In the genomic region with DNA sequence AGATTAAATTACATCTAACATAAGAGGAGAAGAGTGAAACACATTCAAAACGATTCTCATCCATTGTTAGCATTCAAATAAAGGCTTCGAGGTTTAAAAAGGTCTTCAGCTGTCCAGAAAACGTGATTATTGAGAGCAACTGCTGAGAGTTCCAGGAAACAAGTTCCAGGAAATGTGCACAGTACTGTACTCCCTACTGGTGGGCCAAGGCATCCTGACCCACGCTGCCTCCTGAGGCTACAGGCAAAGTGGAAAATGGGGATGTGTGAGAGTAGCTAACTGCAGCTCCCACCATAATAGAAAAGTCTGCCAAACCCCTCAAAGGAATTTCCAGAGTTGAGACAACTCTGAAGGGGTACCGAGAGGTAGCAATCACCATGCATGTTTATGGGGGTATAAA, we compare ENCODE assay signal across 10 cellular contexts.
DNase-seq lines count a peak whose midpoint lies in the region; ATAC-seq and TF ChIP-seq lines count a peak whose summit lies in the region.
"Had no signal": no experiment of that assay in that cellular context is flagged by ENCODE, and none has a peak within 500 bp of the region (broad histone marks: within the 10 kb centered on the region; RNA-seq: fewer than 3 reads in every experiment).

No MANE protein-coding gene starts in this region.

- no peaks in the 10 kb centered on the region for H4K20me1 ChIP-seq in OCI-LY1 (ENCODE audit: insufficient read depth, low read length)

- no peak overlapping the region for H2AFZ ChIP-seq in OCI-LY1 (ENCODE audit: low read length)

- H3K27ac Mint-ChIP-seq in effector memory CD8-positive, alpha-beta T cell, result peak overlapping the region; percentile 97 to 98

- ATAC-seq in effector memory CD8-positive, alpha-beta T cell (replicated peaks), result no peak

- peak overlapping the region; percentile 97 to 98 for H3K4me3 Mint-ChIP-seq in effector memory CD8-positive, alpha-beta T cell

- H3K9ac ChIP-seq in OCI-LY1 (ENCODE audit: low read length), result peak overlapping the region; percentile 70; the same call in 1 of the 2 replicates

- peaks cover 23 to 48% of the 10 kb centered on the region in 2 donors for H3K4me1 Mint-ChIP-seq in effector memory CD8-positive, alpha-beta T cell (ENCODE audit: low read depth in 2 of 2)

- peaks cover 25% of the 10 kb centered on the region for H3K36me3 Mint-ChIP-seq in effector memory CD8-positive, alpha-beta T cell (ENCODE audit: insufficient read depth)

- H3K36me3 ChIP-seq in OCI-LY1 (ENCODE audit: insufficient read depth, low read length), result no peaks in the 10 kb centered on the region

- no peaks in the 10 kb centered on the region for H3K27me3 Mint-ChIP-seq in effector memory CD8-positive, alpha-beta T cell

- H3K4me1 ChIP-seq in OCI-LY1 (ENCODE audit: insufficient read depth, low read length, severe bottlenecking), result peaks cover 26% of the 10 kb centered on the region

- no peaks in the 10 kb centered on the region for H3K9me2 ChIP-seq in OCI-LY1 (ENCODE audit: low read depth, low read length)

- no peaks in the 10 kb centered on the region for H3K27me3 ChIP-seq in OCI-LY1 (ENCODE audit: insufficient read depth, low read length)

- peak overlapping the region; percentile 89 for H3K4me2 ChIP-seq in OCI-LY1 (ENCODE audit: low read length)

- H3K9me3 Mint-ChIP-seq in effector memory CD8-positive, alpha-beta T cell, result no peaks in the 10 kb centered on the region

- TF ChIP-seq CTCF in OCI-LY1 (IDR thresholded peaks at IDR 0.05; ENCODE audit: low read length) (no peak), retinal pigment epithelial cell (conservative IDR thresholded peaks at IDR 0.05; ENCODE audit: low read depth, low read length) (no peak)

- no peak overlapping the region for H3K27ac ChIP-seq in OCI-LY1 (ENCODE audit: low read depth, low read length, poor library complexity, severe bottlenecking)
- H3K27ac ChIP-seq: 22Rv1 had no signal

- no peaks in the 10 kb centered on the region for H3K9me3 ChIP-seq in OCI-LY1 (ENCODE audit: low read length)

- no peaks in the 10 kb centered on the region for H3F3A ChIP-seq in OCI-LY1 (ENCODE audit: insufficient read depth, low read length)

- peaks cover 6% of the 10 kb centered on the region; the same call in 1 of the 2 replicates for H3K79me2 ChIP-seq in OCI-LY1 (ENCODE audit: insufficient read depth, low read length)

- DNase-seq in DMS 273 (lab: John Stamatoyannopoulos, UW; ENCODE audit: unreplicated experiment) (peak; percentile 38), DMS 273 treated with DMSO at 0.1 percent for 48 hours (lab: John Stamatoyannopoulos, UW) (no peak), retinal pigment epithelial cell (ENCODE audit: low read depth) (no peak), putamen (ENCODE audit: low spot score) (no peak), NCI-H2196 treated with DMSO at 0.1 percent for 48 hours (lab: John Stamatoyannopoulos, UW; ENCODE audit: unreplicated experiment) (no peak), HK-2 (ENCODE audit: unreplicated experiment) (no peak)
- DNase-seq in effector memory CD8-positive, alpha-beta T cell, result no peak
- DNase-seq: NK-92 treated with Interleukin-12 subunit alpha and Interleukin-12 subunit beta, amount 100 ng/mL, for 24 hours had no signal

- H3K4me3 ChIP-seq in OCI-LY1 (ENCODE audit: low read depth, low read length, poor library complexity, severe bottlenecking), result peak overlapping the region; percentile 82
- peak overlapping the region; percentile 58 for H3K4me3 ChIP-seq in retinal pigment epithelial cell (ENCODE audit: low read length)
